9 cellular contexts compared by ENCODE assay signal in genomic region chr4:123390846-123391456, GRCh38. TPM values are rescaled to one million over a fixed set of nuclear protein-coding genes. Genes with fewer than 3 reads are reported as not detected.
DNase-seq lines count a peak whose midpoint lies in the region; TF ChIP-seq lines count a peak whose summit lies in the region.
"Had no signal": no experiment of that assay in that cellular context is flagged by ENCODE, and none has a peak within 500 bp of the region (broad histone marks: within the 10 kb centered on the region; RNA-seq: fewer than 3 reads in every experiment).

No MANE protein-coding gene starts in this region.

- H3K9me3 Mint-ChIP-seq in activated T-helper 1 cell treated with anti-CD3 and anti-CD28 coated beads, Interleukin-12 subunit alpha, Interleukin-12 subunit beta, Interleukin-2, Interleukin-4 antibody, amounts not matched to agents 30 ng/mL and 10 ng/mL and 1 ng/mL, durations not matched to agents 14 hours and 24 hours and 36 hours: no peaks in the 10 kb centered on the region
- H3K9me3 Mint-ChIP-seq: naive thymus-derived CD8-positive, alpha-beta T cell had no signal

- H3K27me3 ChIP-seq in sigmoid colon: no peaks in the 10 kb centered on the region

- H3K4me3 Mint-ChIP-seq in activated T-helper 1 cell treated with anti-CD3 and anti-CD28 coated beads, Interleukin-12 subunit alpha, Interleukin-12 subunit beta, Interleukin-2, Interleukin-4 antibody, amounts not matched to agents 30 ng/mL and 10 ng/mL and 1 ng/mL, durations not matched to agents 14 hours and 24 hours and 36 hours: no peak overlapping the region
- H3K4me3 Mint-ChIP-seq: naive thymus-derived CD8-positive, alpha-beta T cell had no signal

- H3K4me1 ChIP-seq in sigmoid colon: no peaks in the 10 kb centered on the region

- H3K27ac Mint-ChIP-seq in activated T-helper 1 cell treated with anti-CD3 and anti-CD28 coated beads, Interleukin-12 subunit alpha, Interleukin-12 subunit beta, Interleukin-2, Interleukin-4 antibody, amounts not matched to agents 30 ng/mL and 10 ng/mL and 1 ng/mL, durations not matched to agents 14 hours and 24 hours and 36 hours: no peak overlapping the region
- H3K27ac Mint-ChIP-seq: naive thymus-derived CD8-positive, alpha-beta T cell had no signal

- TF ChIP-seq POLR2A in NB4 (IDR thresholded peaks at IDR 0.05; ENCODE audit: extremely low read depth, insufficient read length) (no peak), sigmoid colon (IDR thresholded peaks at IDR 0.05) (no peak)

- no peaks in the 10 kb centered on the region for H3K36me3 Mint-ChIP-seq in activated T-helper 1 cell treated with anti-CD3 and anti-CD28 coated beads, Interleukin-12 subunit alpha, Interleukin-12 subunit beta, Interleukin-2, Interleukin-4 antibody, amounts not matched to agents 30 ng/mL and 10 ng/mL and 1 ng/mL, durations not matched to agents 14 hours and 24 hours and 36 hours (ENCODE audit: low read depth)
- H3K36me3 Mint-ChIP-seq: naive thymus-derived CD8-positive, alpha-beta T cell had no signal

- intact Hi-C loops in sigmoid colon (cut with DNase I): no loop called here
- intact Hi-C loops in activated T-helper 1 cell treated with anti-CD3 and anti-CD28 coated beads, Interleukin-12 subunit alpha, Interleukin-12 subunit beta, Interleukin-2, Interleukin-4 antibody, amounts not matched to agents 30 ng/mL and 10 ng/mL and 1 ng/mL, durations not matched to agents 14 hours and 24 hours and 36 hours (cut with micrococcal nuclease): loop anchor here (1.0 to 10.0 kb wide), 5 partner anchors 268 to 871 kb away; no protein-coding TSS in a partner anchor

- TF ChIP-seq EP300 in sigmoid colon (IDR thresholded peaks at IDR 0.05): no peak

- H3K4me3 ChIP-seq in NB4 (ENCODE audit: low read depth, low read length) (no peak overlapping the region), choroid plexus epithelial cell (ENCODE audit: low read depth, low read length) (no peak overlapping the region), sigmoid colon (no peak overlapping the region)

- TF ChIP-seq CTCF in NB4 (IDR thresholded peaks at IDR 0.05; ENCODE audit: low read depth, low read length) (peak; percentile 28), choroid plexus epithelial cell (conservative IDR thresholded peaks at IDR 0.05; ENCODE audit: low read depth, low read length) (peak; percentile 57), sigmoid colon (IDR thresholded peaks at IDR 0.05) (peak in 3 of 4 experiments; percentile 23 to 40 (median 24))

- no peak overlapping the region for H3K27ac ChIP-seq in sigmoid colon

- 17 to 45% methylated on average over 3 of the region's 3 CpGs for WGBS in sigmoid colon, 2 donors

- no peaks in the 10 kb centered on the region for H3K9me3 ChIP-seq in sigmoid colon

- no peaks in the 10 kb centered on the region for H3K36me3 ChIP-seq in sigmoid colon

- peaks cover 10% of the 10 kb centered on the region for H3K4me1 Mint-ChIP-seq in activated T-helper 1 cell treated with anti-CD3 and anti-CD28 coated beads, Interleukin-12 subunit alpha, Interleukin-12 subunit beta, Interleukin-2, Interleukin-4 antibody, amounts not matched to agents 30 ng/mL and 10 ng/mL and 1 ng/mL, durations not matched to agents 14 hours and 24 hours and 36 hours (ENCODE audit: low read depth)
- H3K4me1 Mint-ChIP-seq: naive thymus-derived CD8-positive, alpha-beta T cell had no signal

- peak; percentile 1 for DNase-seq in NCI-H146 (lab: John Stamatoyannopoulos, UW)
- DNase-seq in NCI-H146 treated with DMSO at 0.1 percent for 48 hours (lab: John Stamatoyannopoulos, UW; ENCODE audit: unreplicated experiment): no peak
- DNase-seq in NB4 (ENCODE audit: low read depth): peak; percentile 44
- DNase-seq in choroid plexus epithelial cell (ENCODE audit: low read depth): peak; percentile 59
- no peak for DNase-seq in sigmoid colon
- DNase-seq in kidney glomerular epithelial cell (lab: John Stamatoyannopoulos, UW): no peak
- DNase-seq in activated T-helper 1 cell treated with anti-CD3 and anti-CD28 coated beads, Interleukin-12 subunit alpha, Interleukin-12 subunit beta, Interleukin-2, Interleukin-4 antibody, amounts not matched to agents 30 ng/mL and 10 ng/mL and 1 ng/mL, durations not matched to agents 14 hours and 24 hours and 36 hours (ENCODE audit: low spot score): no peak
- DNase-seq in NCI-H2196 (lab: John Stamatoyannopoulos, UW; ENCODE audit: unreplicated experiment): no peak

- peaks cover 23% of the 10 kb centered on the region for H3K27me3 Mint-ChIP-seq in activated T-helper 1 cell treated with anti-CD3 and anti-CD28 coated beads, Interleukin-12 subunit alpha, Interleukin-12 subunit beta, Interleukin-2, Interleukin-4 antibody, amounts not matched to agents 30 ng/mL and 10 ng/mL and 1 ng/mL, durations not matched to agents 14 hours and 24 hours and 36 hours (ENCODE audit: insufficient read depth)

RNA-seq across cellular contexts. Expression of gene SPRY1, which starts 5.6 kb away (rescaled TPM):
- 10 to 100 TPM; 37.6 to 84.4 (median 56.7) TPM for total RNA-seq in sigmoid colon
- 10 to 100 TPM in 2 of 3 donors, 1 to 10 TPM in 1; 5.5 to 21.0 (median 18.1) TPM for polyA plus RNA-seq in sigmoid colon
- total RNA-seq in activated T-helper 1 cell treated with anti-CD3 and anti-CD28 coated beads, Interleukin-12 subunit alpha, Interleukin-12 subunit beta, Interleukin-2, Interleukin-4 antibody, amounts not matched to agents 30 ng/mL and 10 ng/mL and 1 ng/mL, durations not matched to agents 14 hours and 24 hours and 36 hours: 47.6 and 49.0 TPM in 2 replicates

Comparison
In these comparisons a context has a peak if more than half of its experiments do, and no peak if none do; other contexts are left out.
1. DNase-seq: peak in NCI-H146 (single experiment), NB4 (single experiment) and choroid plexus epithelial cell (single experiment); none in NCI-H146 treated with DMSO at 0.1 percent for 48 hours (single experiment), sigmoid colon (single experiment), kidney glomerular epithelial cell (single experiment), activated T-helper 1 cell treated with anti-CD3 and anti-CD28 coated beads, Interleukin-12 subunit alpha, Interleukin-12 subunit beta, Interleukin-2, Interleukin-4 antibody, amounts not matched to agents 30 ng/mL and 10 ng/mL and 1 ng/mL, durations not matched to agents 14 hours and 24 hours and 36 hours (single experiment) and NCI-H2196 (single experiment).
2. Peak in every context shown above with its lines, with median percentiles within 50 percentile points of each other: CTCF ChIP-seq.